Comparison of ENCODE assay signal across 19 cellular contexts in genomic region chr5:150146235-150146634, GRCh38. TPM values are rescaled to one million over a fixed set of nuclear protein-coding genes. Genes with fewer than 3 reads are reported as not detected.
A peak's percentile ranks its signal among the peaks of the same experiment; 100 is the strongest.
DNase-seq lines count a peak whose midpoint lies in the region; ATAC-seq and TF ChIP-seq lines count a peak whose summit lies in the region.
"Had no signal": no experiment of that assay in that cellular context is flagged by ENCODE, and none has a peak within 500 bp of the region (broad histone marks: within the 10 kb centered on the region; RNA-seq: fewer than 3 reads in every experiment).

No MANE protein-coding gene starts in this region.

- no peak for DNase-seq in AG04450 (ENCODE audit: low read depth, low spot score)
- no peak for DNase-seq in T-helper 17 cell
- DNase-seq in gastrocnemius medialis, result no peak
- no peak for DNase-seq in activated CD4-positive, alpha-beta T cell treated with anti-CD3 and anti-CD28 coated beads, Interleukin-2, amount 50 U/mL, for 4 hours
- no peak for DNase-seq in foreskin melanocyte
- DNase-seq: lower lobe of right lung, naive B cell, NCI-H187 treated with DMSO at 0.1 percent for 48 hours, NCI-H446, T-cell had no signal

- H3K27me3 Mint-ChIP-seq in T-helper 17 cell, result peaks cover 18% of the 10 kb centered on the region
- peaks cover 9% of the 10 kb centered on the region for H3K27me3 Mint-ChIP-seq in stimulated activated memory B cell treated with anti-CD40 and anti-IgM and Interleukin-4, amounts not matched to agents 10 μg/mL and 1 μg/mL and 100 μg/mL, for 72 hours
- H3K27me3 Mint-ChIP-seq: IgD-negative memory B cell, T-cell had no signal

- TF ChIP-seq CTCF in AG04450 (IDR thresholded peaks at IDR 0.05; ENCODE audit: low read depth, low read length) (no peak), gastroesophageal sphincter (IDR thresholded peaks at IDR 0.05) (no peak), gastrocnemius medialis (IDR thresholded peaks at IDR 0.05 in 4 of 5, conservative IDR thresholded peaks at IDR 0.05 in 1 of 5) (no peak)

- TF ChIP-seq POLR2A in gastroesophageal sphincter (IDR thresholded peaks at IDR 0.05) (no peak), gastrocnemius medialis (IDR thresholded peaks at IDR 0.05) (no peak)

- peaks cover 4% of the 10 kb centered on the region for H3K4me1 Mint-ChIP-seq in T-helper 17 cell
- H3K4me1 Mint-ChIP-seq in stimulated activated memory B cell treated with anti-CD40 and anti-IgM and Interleukin-4, amounts not matched to agents 10 μg/mL and 1 μg/mL and 100 μg/mL, for 72 hours, result peaks cover 5% of the 10 kb centered on the region
- H3K4me1 Mint-ChIP-seq: T-cell had no signal

- no peak overlapping the region for H3K4me3 ChIP-seq in AG04450 (ENCODE audit: low read depth, low read length)
- no peak overlapping the region for H3K4me3 ChIP-seq in gastroesophageal sphincter
- peak overlapping the region in 1 of 4 donors; percentile 56 for H3K4me3 ChIP-seq in gastrocnemius medialis

- CTCF ChIA-PET in AG04450 (lab: Charles Lee), result no interaction called here

- peak overlapping the region; percentile 57 for H3K27ac Mint-ChIP-seq in T-helper 17 cell
- H3K27ac Mint-ChIP-seq in stimulated activated memory B cell treated with anti-CD40 and anti-IgM and Interleukin-4, amounts not matched to agents 10 μg/mL and 1 μg/mL and 100 μg/mL, for 72 hours, result no peak overlapping the region
- H3K27ac Mint-ChIP-seq: IgD-negative memory B cell; stimulated activated effector memory CD8-positive, alpha-beta T cell treated with anti-CD3 and anti-CD28 coated beads, Interleukin-12 subunit alpha, Interleukin-12 subunit beta, amount 100 ng/mL, for 72 hours; T-cell had no signal

- no peak for TF ChIP-seq EP300 in gastroesophageal sphincter (IDR thresholded peaks at IDR 0.05)

- H3K4me3 Mint-ChIP-seq in T-helper 17 cell, result no peak overlapping the region
- no peak overlapping the region for H3K4me3 Mint-ChIP-seq in stimulated activated memory B cell treated with anti-CD40 and anti-IgM and Interleukin-4, amounts not matched to agents 10 μg/mL and 1 μg/mL and 100 μg/mL, for 72 hours
- H3K4me3 Mint-ChIP-seq: IgD-negative memory B cell; naive B cell; stimulated activated effector memory CD8-positive, alpha-beta T cell treated with anti-CD3 and anti-CD28 coated beads, Interleukin-12 subunit alpha, Interleukin-12 subunit beta, amount 100 ng/mL, for 72 hours; T-cell had no signal

- in situ Hi-C loops in gastrocnemius medialis (cut with MboI; ENCODE audit: low sequenced_read_pairs in 4 of 4), result no loop called here

- intact Hi-C loops in gastrocnemius medialis (cut with DNase I; ENCODE audit: low total_unique reads), result no loop called here

- H3K9me3 ChIP-seq in AG04450 (ENCODE audit: control insufficient read depth, insufficient read depth, low read length), result no peaks in the 10 kb centered on the region; the same call in 1 of the 2 replicates
- H3K9me3 ChIP-seq in T-helper 17 cell (ENCODE audit: control insufficient read depth, low read length, poor library complexity, severe bottlenecking), result no peaks in the 10 kb centered on the region
- no peaks in the 10 kb centered on the region for H3K9me3 ChIP-seq in gastroesophageal sphincter
- H3K9me3 ChIP-seq in gastrocnemius medialis, result no peaks in the 10 kb centered on the region
- H3K9me3 ChIP-seq: lower lobe of right lung had no signal

- H3K36me3 ChIP-seq in gastroesophageal sphincter (peaks cover 0 to 10% of the 10 kb centered on the region in 2 donors), gastrocnemius medialis (no peaks in the 10 kb centered on the region)
- H3K36me3 ChIP-seq: lower lobe of right lung had no signal

- H3K9me3 Mint-ChIP-seq in stimulated activated memory B cell treated with anti-CD40 and anti-IgM and Interleukin-4, amounts not matched to agents 10 μg/mL and 1 μg/mL and 100 μg/mL, for 72 hours, result no peaks in the 10 kb centered on the region
- H3K9me3 Mint-ChIP-seq: IgD-negative memory B cell; naive B cell; stimulated activated effector memory CD8-positive, alpha-beta T cell treated with anti-CD3 and anti-CD28 coated beads, Interleukin-12 subunit alpha, Interleukin-12 subunit beta, amount 100 ng/mL, for 72 hours; T-cell had no signal

- peaks cover 14 to 100% (median 55%) of the 10 kb centered on the region in 3 donors for H3K4me1 ChIP-seq in gastroesophageal sphincter
- no peaks in the 10 kb centered on the region for H3K4me1 ChIP-seq in gastrocnemius medialis

- peaks cover 2% of the 10 kb centered on the region for H3K36me3 Mint-ChIP-seq in T-helper 17 cell (ENCODE audit: low read depth)
- no peaks in the 10 kb centered on the region for H3K36me3 Mint-ChIP-seq in stimulated activated memory B cell treated with anti-CD40 and anti-IgM and Interleukin-4, amounts not matched to agents 10 μg/mL and 1 μg/mL and 100 μg/mL, for 72 hours
- H3K36me3 Mint-ChIP-seq: naive B cell; stimulated activated effector memory CD8-positive, alpha-beta T cell treated with anti-CD3 and anti-CD28 coated beads, Interleukin-12 subunit alpha, Interleukin-12 subunit beta, amount 100 ng/mL, for 72 hours; T-cell had no signal

- 94 to 96% methylated on average over 3 to 4 of the region's 5 CpGs for WGBS in gastroesophageal sphincter (ENCODE audit: low coverage in 1 of 2), 2 donors

- no peaks in the 10 kb centered on the region for H3K27me3 ChIP-seq in AG04450 (ENCODE audit: control insufficient read depth, insufficient read depth, low read length)
- H3K27me3 ChIP-seq in gastroesophageal sphincter, result no peaks in the 10 kb centered on the region
- no peaks in the 10 kb centered on the region for H3K27me3 ChIP-seq in gastrocnemius medialis

- POLR2A ChIA-PET in AG04450 (lab: Yijun Ruan, JAX), result no interaction called here

- ATAC-seq in T-helper 17 cell (no peak), gastroesophageal sphincter (no peak), gastrocnemius medialis (no peak), GM18909 (IDR thresholded peaks at IDR 0.05; ENCODE audit: poor library complexity, unreplicated experiment) (no peak)
- no peak for ATAC-seq in stimulated activated memory B cell treated with anti-CD40 and anti-IgM and Interleukin-4, amounts not matched to agents 10 μg/mL and 1 μg/mL and 100 μg/mL, for 72 hours
- ATAC-seq: lower lobe of right lung; stimulated activated effector memory CD8-positive, alpha-beta T cell treated with anti-CD3 and anti-CD28 coated beads, Interleukin-12 subunit alpha, Interleukin-12 subunit beta, amount 100 ng/mL, for 72 hours; T-cell had no signal

- H3K27ac ChIP-seq in AG04450 (ENCODE audit: low read depth, low read length), result peak overlapping the region; percentile 39
- H3K27ac ChIP-seq in gastroesophageal sphincter, result peak overlapping the region in 3 of 4 donors; percentile 65 to 90 (median 83)
- peak overlapping the region; percentile 75 to 82 (median 78) for H3K27ac ChIP-seq in gastrocnemius medialis

RNA-seq across cellular contexts. Expression of gene PDGFRB, which starts 9.4 kb away (rescaled TPM):
- 118 and 149 TPM in 2 replicates for polyA plus RNA-seq in AG04450 (2011; rRNA removed)
- 317 and 389 TPM in 2 replicates for polyA minus RNA-seq in AG04450 (2011; rRNA and poly(A)+ RNA removed)
- total RNA-seq in T-helper 17 cell (under 1 TPM in 1 of 2 donors, not detected in 1; 0.57 TPM), gastroesophageal sphincter (100 to 1,000 TPM in 3 of 4 donors, 10 to 100 TPM in 1; 87.5 to 161 (median 113) TPM), gastrocnemius medialis (10 to 100 TPM; 27.9 to 58.4 (median 52.5) TPM)

RNA-seq across cellular contexts. Expression of gene CDX1, which starts 20.3 kb away (rescaled TPM):
- polyA plus RNA-seq in AG04450 (2011; rRNA removed), result 0.30 and 0.41 TPM in 2 replicates
- 0.26 TPM in 1 of 2 replicates, not detected in the other for polyA minus RNA-seq in AG04450 (2011; rRNA and poly(A)+ RNA removed)
- total RNA-seq in T-helper 17 cell, result not detected
- not detected for total RNA-seq in gastroesophageal sphincter
- 1 to 10 TPM in 1 of 4 donors, not detected in 3; 1.5 TPM for total RNA-seq in gastrocnemius medialis
- total RNA-seq: astrocyte, lower lobe of right lung, pulmonary artery endothelial cell had no signal
- polyA plus RNA-seq: IgD-negative memory B cell, urinary bladder had no signal

RNA-seq across cellular contexts. Expression of gene SLC6A7, which starts 43.6 kb away (rescaled TPM):
- not detected in 2 replicates for polyA plus RNA-seq in AG04450 (2011; rRNA removed)
- 0.09 and 0.18 TPM in 2 replicates for polyA minus RNA-seq in AG04450 (2011; rRNA and poly(A)+ RNA removed)
- total RNA-seq in T-helper 17 cell (not detected), gastroesophageal sphincter (not detected), gastrocnemius medialis (under 1 TPM in 1 of 4 donors, not detected in 3; 0.07 TPM)
- total RNA-seq: astrocyte, H7, lower lobe of right lung, pulmonary artery endothelial cell, T-cell, urinary bladder had no signal
- polyA plus RNA-seq: IgD-negative memory B cell had no signal

RNA-seq across cellular contexts. Expression of gene CSF1R, which starts 59.9 kb away (rescaled TPM):
- 0.09 and 0.12 TPM in 2 replicates for polyA plus RNA-seq in AG04450 (2011; rRNA removed)
- 0.69 TPM in 1 of 2 replicates, not detected in the other for polyA minus RNA-seq in AG04450 (2011; rRNA and poly(A)+ RNA removed)
- total RNA-seq in T-helper 17 cell, result 1 to 10 TPM; 2.7 to 3.4 TPM
- total RNA-seq in gastroesophageal sphincter, result 10 to 100 TPM; 12.3 to 58.0 (median 35.2) TPM
- total RNA-seq in gastrocnemius medialis, result 10 to 100 TPM in 2 of 4 donors, 1 to 10 TPM in 2; 7.5 to 17.0 (median 9.8) TPM
- total RNA-seq: H7, pulmonary artery endothelial cell had no signal

Comparison
In these comparisons a context has a peak if more than half of its experiments do, and no peak if none do; other contexts are left out.
1. RNA of gene PDGFRB, which starts 9.4 kb away (total RNA-seq): 87.5 to 161 TPM in gastroesophageal sphincter and 27.9 to 58.4 TPM in gastrocnemius medialis; 0.57 TPM in T-helper 17 cell; every median in the first group is over 10 times any median in the second.
2. Peak in every context shown above with its lines, with median percentiles within 50 percentile points of each other: H3K27ac ChIP-seq.